ENCODE assay signal across 37 cellular contexts in the genomic region with DNA sequence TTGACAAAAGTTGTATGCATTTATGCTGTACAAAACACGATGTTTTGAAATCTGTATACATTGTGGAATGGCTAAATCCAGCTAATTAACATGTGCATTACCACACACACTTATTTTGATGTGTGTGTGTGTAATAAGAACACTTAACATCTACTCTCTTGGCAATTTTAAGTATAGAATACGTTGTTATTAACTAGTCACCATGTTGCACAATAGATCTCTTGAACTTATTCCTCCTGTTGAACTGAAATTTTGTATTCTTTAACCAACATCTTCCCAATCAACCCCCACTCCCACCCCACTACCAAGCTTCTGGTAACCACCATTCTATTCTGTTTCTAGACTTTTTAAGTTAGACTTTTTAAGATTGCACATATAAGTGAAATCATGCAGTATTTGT.
"Had no signal": no experiment of that assay in that cellular context is flagged by ENCODE, and none has a peak within 500 bp of the region (broad histone marks: within the 10 kb centered on the region; RNA-seq: fewer than 3 reads in every experiment).

No MANE protein-coding gene starts in this region.

- H3K9me3 Mint-ChIP-seq: activated CD4-positive, alpha-beta memory T cell treated with anti-CD3 and anti-CD28 coated beads, Interleukin-2, amount 10 ng/mL, durations not matched to agents 7 days and 5 days; activated CD4-positive, alpha-beta T cell treated with anti-CD3 and anti-CD28 coated beads, Interleukin-2, amount 10 ng/mL, durations not matched to agents 7 days and 5 days; activated naive CD4-positive, alpha-beta T cell treated with anti-CD3 and anti-CD28 coated beads, Interleukin-2, amount 10 ng/mL, durations not matched to agents 7 days and 5 days; activated naive CD4-positive, alpha-beta T cell treated with anti-CD3 and anti-CD28 coated beads, Interleukin-2, amount 50 U/mL, for 24 hours; activated naive CD8-positive, alpha-beta T cell treated with anti-CD3 and anti-CD28 coated beads, Interleukin-2, amount 10 ng/mL, durations not matched to agents 7 days and 5 days; activated naive CD8-positive, alpha-beta T cell treated with anti-CD3 and anti-CD28 coated beads, Interleukin-2, amount 50 U/mL, for 24 hours; activated T-cell treated with anti-CD3 and anti-CD28 coated beads, Interleukin-2, amount 50 U/mL, for 4 hours; brain; central memory CD8-positive, alpha-beta T cell; T-helper 1 cell treated with Interleukin-12 subunit alpha and Interleukin-12 subunit beta and Interleukin-4 antibody, amounts not matched to agents 30 μg/mL and 1 μg/mL, for 36 hours; T-helper 2 cell treated with Interferon-gamma antibody and Interleukin-4, amounts not matched to agents 5 μg/mL and 100 μg/mL, for 36 hours; WTC11 had no signal

- H3K4me1 Mint-ChIP-seq: activated CD4-positive, alpha-beta memory T cell treated with anti-CD3 and anti-CD28 coated beads, Interleukin-2, amount 10 ng/mL, durations not matched to agents 7 days and 5 days; activated CD8-positive, alpha-beta memory T cell treated with anti-CD3 and anti-CD28 coated beads, Interleukin-2, amount 10 ng/mL, durations not matched to agents 7 days and 5 days; activated naive CD8-positive, alpha-beta T cell treated with anti-CD3 and anti-CD28 coated beads, Interleukin-2, amount 10 ng/mL, durations not matched to agents 7 days and 5 days; central memory CD8-positive, alpha-beta T cell had no signal

- DNase-seq: activated CD4-positive, alpha-beta memory T cell treated with anti-CD3 and anti-CD28 coated beads, Interleukin-2, amount 10 ng/mL, durations not matched to agents 7 days and 5 days; activated CD4-positive, alpha-beta T cell treated with anti-CD3 and anti-CD28 coated beads for 1 hour; activated CD4-positive, alpha-beta T cell treated with anti-CD3 and anti-CD28 coated beads for 36 hours; activated CD4-positive, alpha-beta T cell treated with anti-CD3 and anti-CD28 coated beads for 48 hours; activated CD4-positive, alpha-beta T cell treated with anti-CD3 and anti-CD28 coated beads, Interleukin-2, amount 10 ng/mL, durations not matched to agents 7 days and 5 days; activated CD4-positive, alpha-beta T cell treated with anti-CD3 and anti-CD28 coated beads, Interleukin-2, amount 50 U/mL, for 48 hours; activated CD4-positive, CD25-positive, alpha-beta regulatory T cell; activated CD8-positive, alpha-beta memory T cell treated with anti-CD3 and anti-CD28 coated beads for 24 hours; activated CD8-positive, alpha-beta memory T cell treated with anti-CD3 and anti-CD28 coated beads, Interleukin-2, amount 10 ng/mL, durations not matched to agents 7 days and 5 days; activated CD8-positive, alpha-beta memory T cell treated with anti-CD3 and anti-CD28 coated beads, Interleukin-2, amount 50 U/mL, for 48 hours; activated CD8-positive, alpha-beta T cell treated with anti-CD3 and anti-CD28 coated beads, Interleukin-2, amount 10 ng/mL, durations not matched to agents 7 days and 5 days; activated effector memory CD4-positive, alpha-beta T cell treated with Interleukin-2 at 50 U/mL for 16 hours; activated gamma-delta T cell; activated naive CD4-positive, alpha-beta T cell treated with anti-CD3 and anti-CD28 coated beads, Interleukin-2, amount 10 ng/mL, durations not matched to agents 7 days and 5 days; activated naive CD4-positive, alpha-beta T cell treated with Interleukin-2 at 50 U/mL for 16 hours; activated naive CD8-positive, alpha-beta T cell treated with anti-CD3 and anti-CD28 coated beads, Interleukin-2, amount 10 ng/mL, durations not matched to agents 7 days and 5 days; activated naive CD8-positive, alpha-beta T cell treated with anti-CD3 and anti-CD28 coated beads, Interleukin-2, amount 50 U/mL, for 24 hours; activated T-cell treated with anti-CD3 and anti-CD28 coated beads, Interleukin-2, amount 50 U/mL, for 4 hours; amygdala; anterior cingulate cortex; caudate nucleus; cerebellar nuclear complex; T-helper 1 cell; T-helper 2 cell; T-helper 9 cell; WERI-Rb-1 had no signal

- H3K27ac ChIP-seq: cardiac muscle cell, WERI-Rb-1 had no signal

- H3K36me3 Mint-ChIP-seq: activated CD8-positive, alpha-beta memory T cell treated with anti-CD3 and anti-CD28 coated beads, Interleukin-2, amount 10 ng/mL, durations not matched to agents 7 days and 5 days; activated naive CD4-positive, alpha-beta T cell treated with anti-CD3 and anti-CD28 coated beads, Interleukin-2, amount 10 ng/mL, durations not matched to agents 7 days and 5 days; activated naive CD4-positive, alpha-beta T cell treated with anti-CD3 and anti-CD28 coated beads, Interleukin-2, amount 50 U/mL, for 24 hours; activated naive CD8-positive, alpha-beta T cell; activated naive CD8-positive, alpha-beta T cell treated with anti-CD3 and anti-CD28 coated beads, Interleukin-2, amount 10 ng/mL, durations not matched to agents 7 days and 5 days; brain; WTC11 had no signal

- H3K36me3 ChIP-seq: ascending aorta, cardiac muscle cell, WERI-Rb-1 had no signal

- H3K4me3 ChIP-seq: ascending aorta, cardiac muscle cell had no signal

- H3K4me3 Mint-ChIP-seq: activated CD4-positive, alpha-beta memory T cell treated with anti-CD3 and anti-CD28 coated beads, Interleukin-2, amount 10 ng/mL, durations not matched to agents 7 days and 5 days; activated CD4-positive, alpha-beta T cell treated with anti-CD3 and anti-CD28 coated beads for 36 hours; activated CD4-positive, alpha-beta T cell treated with anti-CD3 and anti-CD28 coated beads, Interleukin-2, amount 10 ng/mL, durations not matched to agents 7 days and 5 days; activated CD8-positive, alpha-beta memory T cell treated with anti-CD3 and anti-CD28 coated beads, Interleukin-2, amount 10 ng/mL, durations not matched to agents 7 days and 5 days; activated CD8-positive, alpha-beta T cell treated with anti-CD3 and anti-CD28 coated beads, Interleukin-2, amount 10 ng/mL, durations not matched to agents 7 days and 5 days; activated naive CD4-positive, alpha-beta T cell treated with anti-CD3 and anti-CD28 coated beads, Interleukin-2, amount 10 ng/mL, durations not matched to agents 7 days and 5 days; activated naive CD4-positive, alpha-beta T cell treated with anti-CD3 and anti-CD28 coated beads, Interleukin-2, amount 50 U/mL, for 24 hours; activated naive CD8-positive, alpha-beta T cell; activated naive CD8-positive, alpha-beta T cell treated with anti-CD3 and anti-CD28 coated beads, Interleukin-2, amount 10 ng/mL, durations not matched to agents 7 days and 5 days; activated naive CD8-positive, alpha-beta T cell treated with anti-CD3 and anti-CD28 coated beads, Interleukin-2, amount 50 U/mL, for 24 hours; activated T-cell treated with anti-CD3 and anti-CD28 coated beads, Interleukin-2, amount 50 U/mL, for 4 hours; brain; central memory CD8-positive, alpha-beta T cell; T-helper 1 cell treated with Interleukin-12 subunit alpha and Interleukin-12 subunit beta and Interleukin-4 antibody, amounts not matched to agents 30 μg/mL and 1 μg/mL, for 36 hours; T-helper 2 cell treated with Interferon-gamma antibody and Interleukin-4, amounts not matched to agents 5 μg/mL and 100 μg/mL, for 36 hours; WTC11 had no signal

- H3K27me3 ChIP-seq: ascending aorta, cardiac muscle cell had no signal

- H3K27ac Mint-ChIP-seq: activated CD4-positive, alpha-beta memory T cell treated with anti-CD3 and anti-CD28 coated beads, Interleukin-2, amount 10 ng/mL, durations not matched to agents 7 days and 5 days; activated CD4-positive, alpha-beta T cell treated with anti-CD3 and anti-CD28 coated beads for 36 hours; activated CD4-positive, alpha-beta T cell treated with anti-CD3 and anti-CD28 coated beads, Interleukin-2, amount 10 ng/mL, durations not matched to agents 7 days and 5 days; activated CD8-positive, alpha-beta memory T cell treated with anti-CD3 and anti-CD28 coated beads, Interleukin-2, amount 10 ng/mL, durations not matched to agents 7 days and 5 days; activated CD8-positive, alpha-beta T cell treated with anti-CD3 and anti-CD28 coated beads, Interleukin-2, amount 10 ng/mL, durations not matched to agents 7 days and 5 days; activated naive CD4-positive, alpha-beta T cell treated with anti-CD3 and anti-CD28 coated beads, Interleukin-2, amount 10 ng/mL, durations not matched to agents 7 days and 5 days; activated naive CD4-positive, alpha-beta T cell treated with anti-CD3 and anti-CD28 coated beads, Interleukin-2, amount 50 U/mL, for 24 hours; activated naive CD8-positive, alpha-beta T cell; activated naive CD8-positive, alpha-beta T cell treated with anti-CD3 and anti-CD28 coated beads, Interleukin-2, amount 10 ng/mL, durations not matched to agents 7 days and 5 days; T-helper 1 cell treated with Interleukin-12 subunit alpha and Interleukin-12 subunit beta and Interleukin-4 antibody, amounts not matched to agents 30 μg/mL and 1 μg/mL, for 36 hours; T-helper 2 cell treated with Interferon-gamma antibody and Interleukin-4, amounts not matched to agents 5 μg/mL and 100 μg/mL, for 36 hours; WTC11 had no signal

- ATAC-seq: activated CD8-positive, alpha-beta memory T cell treated with anti-CD3 and anti-CD28 coated beads, Interleukin-2, amount 10 ng/mL, durations not matched to agents 7 days and 5 days; activated CD8-positive, alpha-beta T cell treated with anti-CD3 and anti-CD28 coated beads, Interleukin-2, amount 10 ng/mL, durations not matched to agents 7 days and 5 days; WTC11 had no signal

- H3K27me3 Mint-ChIP-seq: activated CD4-positive, alpha-beta memory T cell treated with anti-CD3 and anti-CD28 coated beads, Interleukin-2, amount 10 ng/mL, durations not matched to agents 7 days and 5 days; activated CD4-positive, alpha-beta T cell treated with anti-CD3 and anti-CD28 coated beads, Interleukin-2, amount 10 ng/mL, durations not matched to agents 7 days and 5 days; activated CD8-positive, alpha-beta memory T cell treated with anti-CD3 and anti-CD28 coated beads, Interleukin-2, amount 10 ng/mL, durations not matched to agents 7 days and 5 days; activated naive CD4-positive, alpha-beta T cell treated with anti-CD3 and anti-CD28 coated beads, Interleukin-2, amount 10 ng/mL, durations not matched to agents 7 days and 5 days; activated naive CD4-positive, alpha-beta T cell treated with anti-CD3 and anti-CD28 coated beads, Interleukin-2, amount 50 U/mL, for 24 hours; activated naive CD8-positive, alpha-beta T cell treated with anti-CD3 and anti-CD28 coated beads, Interleukin-2, amount 50 U/mL, for 24 hours had no signal

- H3K9me3 ChIP-seq: ascending aorta had no signal

- FAIRE-seq: bronchial epithelial cell, TTC549 had no signal
